In genomic region chr17:82494236-82495055, GRCh38 we compare ENCODE assay signal across 1 cellular context.
A peak's percentile ranks its signal among the peaks of the same experiment; 100 is the strongest.
TF ChIP-seq lines count a peak whose summit lies in the region.

No MANE protein-coding gene starts in this region.

TF ChIP-seq in K562, 482 proteins besides CTCF, POLR2A, EP300 and RAD21 (continued from another document):
- peak; percentile 97 for TF ChIP-seq ZNF592 (IDR thresholded peaks at IDR 0.05)
